In the genomic region with DNA sequence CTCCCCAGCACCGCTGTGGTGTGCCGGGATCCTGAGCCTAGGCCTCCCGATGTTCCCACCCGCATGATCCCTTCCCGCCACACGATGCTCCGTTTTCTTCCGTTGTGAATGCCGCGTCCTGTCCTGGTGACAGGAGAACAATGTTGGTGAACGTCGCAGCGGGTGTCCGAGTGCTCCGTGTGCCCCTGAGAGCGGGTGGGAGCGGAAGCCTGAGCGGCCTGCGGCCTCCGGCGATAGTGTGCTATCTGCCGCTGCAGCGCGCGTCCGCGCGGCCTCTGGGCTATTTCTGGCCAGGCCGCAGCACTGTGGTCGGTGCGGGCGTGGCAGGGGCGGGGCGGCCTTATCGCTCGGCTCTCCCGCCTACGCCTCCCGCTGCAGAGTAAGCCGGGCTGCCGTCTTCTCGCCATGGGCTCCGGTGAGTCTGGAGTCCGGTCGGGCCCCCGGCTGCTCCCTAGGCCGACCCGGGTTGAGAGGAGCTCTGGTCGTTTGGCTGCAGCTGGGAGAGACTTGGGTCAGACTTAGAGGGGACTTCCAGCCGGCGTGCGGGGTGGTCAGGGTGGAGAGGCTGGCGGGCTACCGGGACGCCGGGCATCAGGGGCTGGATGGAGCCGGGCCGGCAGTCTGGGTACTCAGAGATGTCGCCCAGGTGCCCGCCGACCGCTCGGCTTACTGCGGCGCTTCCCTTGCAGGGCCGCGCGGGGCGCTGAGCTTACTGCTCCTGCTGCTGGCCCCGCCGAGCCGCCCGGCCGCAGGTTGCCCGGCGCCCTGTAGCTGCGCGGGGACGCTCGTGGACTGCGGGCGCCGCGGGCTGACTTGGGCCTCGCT, we compare ENCODE assay signal across 8 cellular contexts. TPM values are rescaled to one million over a fixed set of nuclear protein-coding genes. Genes with fewer than 3 reads are reported as not detected.
A peak's percentile ranks its signal among the peaks of the same experiment; 100 is the strongest.
DNase-seq lines count a peak whose midpoint lies in the region; TF ChIP-seq lines count a peak whose summit lies in the region.

A gene (plus strand): TSS at position 375 of the 825 bp plus-strand sequence. CDS start 31 bp downstream, at position 406.

- peak; percentile 76 for DNase-seq in activated CD4-positive, alpha-beta T cell treated with anti-CD3 and anti-CD28 coated beads, Interleukin-2, amount 10 ng/mL, durations not matched to agents 24 days and 14 days
- no peak for DNase-seq in activated CD4-positive, alpha-beta T cell treated with anti-CD3 and anti-CD28 coated beads, Interleukin-2, amount 50 U/mL, for 4 hours
- peak; percentile 32 for DNase-seq in activated naive CD4-positive, alpha-beta T cell treated with anti-CD3 and anti-CD28 coated beads for 36 hours
- DNase-seq in inferior parietal cortex (ENCODE audit: extremely low spot score) (peak; percentile 74), suprapubic skin (ENCODE audit: low spot score in 2 of 2) (no peak), pons (ENCODE audit: low spot score) (no peak), NCI-H1417 (lab: John Stamatoyannopoulos, UW) (no peak), globus pallidus (ENCODE audit: low spot score) (no peak)

- peaks cover 54% of the 10 kb centered on the region for H3K27me3 ChIP-seq in suprapubic skin

- H3K27ac ChIP-seq in suprapubic skin, result no peak within 1 kb of the TSS

- H3K4me3 ChIP-seq in suprapubic skin, result peak within 1 kb of the TSS; percentile 43

- WGBS in suprapubic skin, result 81% methylated on average over 28 of the region's 85 CpGs

- TF ChIP-seq CTCF in suprapubic skin (IDR thresholded peaks at IDR 0.05), result peak in 1 of 2 donors; percentile 3

- peak within 1 kb of the TSS; percentile 50 for H3K4me3 Mint-ChIP-seq in activated CD4-positive, alpha-beta T cell treated with anti-CD3 and anti-CD28 coated beads, Interleukin-2, amount 10 ng/mL, durations not matched to agents 24 days and 14 days
- no peak within 1 kb of the TSS for H3K4me3 Mint-ChIP-seq in activated naive CD4-positive, alpha-beta T cell treated with anti-CD3 and anti-CD28 coated beads for 36 hours

- peaks cover 28% of the 10 kb centered on the region for H3K4me1 ChIP-seq in suprapubic skin

- H3K27me3 Mint-ChIP-seq in activated CD4-positive, alpha-beta T cell treated with anti-CD3 and anti-CD28 coated beads, Interleukin-2, amount 10 ng/mL, durations not matched to agents 24 days and 14 days, result peaks cover 47% of the 10 kb centered on the region
- H3K27me3 Mint-ChIP-seq in activated naive CD4-positive, alpha-beta T cell treated with anti-CD3 and anti-CD28 coated beads for 36 hours (ENCODE audit: low read depth), result peaks cover 42% of the 10 kb centered on the region

- intact Hi-C loops in activated CD4-positive, alpha-beta T cell treated with anti-CD3 and anti-CD28 coated beads, Interleukin-2, amount 10 ng/mL, durations not matched to agents 24 days and 14 days (cut with micrococcal nuclease), result loop anchor here (2.0 kb wide), 1 partner anchor 43 kb away; no protein-coding TSS in a partner anchor
- intact Hi-C loops in activated naive CD4-positive, alpha-beta T cell treated with anti-CD3 and anti-CD28 coated beads for 36 hours (cut with micrococcal nuclease), result no loop called here

- CTCF ChIA-PET in activated naive CD4-positive, alpha-beta T cell treated with anti-CD3 and anti-CD28 coated beads for 36 hours (lab: Charles Lee), result interaction anchor here (0.8 to 1.4 kb wide), 4 partner anchors 39 to 296 kb away, joined by 3 to 8 read pairs (median 4); no protein-coding TSS in a partner anchor

- H3K9me3 Mint-ChIP-seq in activated CD4-positive, alpha-beta T cell treated with anti-CD3 and anti-CD28 coated beads, Interleukin-2, amount 10 ng/mL, durations not matched to agents 24 days and 14 days, result no peaks in the 10 kb centered on the region
- H3K9me3 Mint-ChIP-seq in activated naive CD4-positive, alpha-beta T cell treated with anti-CD3 and anti-CD28 coated beads for 36 hours, result no peaks in the 10 kb centered on the region

- peaks cover 5% of the 10 kb centered on the region for H3K4me1 Mint-ChIP-seq in activated CD4-positive, alpha-beta T cell treated with anti-CD3 and anti-CD28 coated beads, Interleukin-2, amount 10 ng/mL, durations not matched to agents 24 days and 14 days
- peaks cover 16% of the 10 kb centered on the region for H3K4me1 Mint-ChIP-seq in activated naive CD4-positive, alpha-beta T cell treated with anti-CD3 and anti-CD28 coated beads for 36 hours (ENCODE audit: low read depth)

- no peaks in the 10 kb centered on the region for H3K9me3 ChIP-seq in suprapubic skin

- peaks cover 22% of the 10 kb centered on the region for H3K36me3 ChIP-seq in suprapubic skin

- H3K36me3 Mint-ChIP-seq in activated CD4-positive, alpha-beta T cell treated with anti-CD3 and anti-CD28 coated beads, Interleukin-2, amount 10 ng/mL, durations not matched to agents 24 days and 14 days (ENCODE audit: low read depth), result no peaks in the 10 kb centered on the region
- H3K36me3 Mint-ChIP-seq in activated naive CD4-positive, alpha-beta T cell treated with anti-CD3 and anti-CD28 coated beads for 36 hours (ENCODE audit: low read depth), result no peaks in the 10 kb centered on the region

- no peak for TF ChIP-seq EP300 in suprapubic skin (IDR thresholded peaks at IDR 0.05)

- no peak within 1 kb of the TSS for H3K27ac Mint-ChIP-seq in activated CD4-positive, alpha-beta T cell treated with anti-CD3 and anti-CD28 coated beads, Interleukin-2, amount 10 ng/mL, durations not matched to agents 24 days and 14 days
- H3K27ac Mint-ChIP-seq in activated naive CD4-positive, alpha-beta T cell treated with anti-CD3 and anti-CD28 coated beads for 36 hours, result no peak within 1 kb of the TSS

- TF ChIP-seq POLR2A in suprapubic skin (IDR thresholded peaks at IDR 0.05), result no peak

RNA-seq across cellular contexts. Expression of the gene that starts here (rescaled TPM):
- total RNA-seq in activated CD4-positive, alpha-beta T cell treated with anti-CD3 and anti-CD28 coated beads, Interleukin-2, amount 10 ng/mL, durations not matched to agents 24 days and 14 days, result not detected in 2 replicates
- total RNA-seq in activated naive CD4-positive, alpha-beta T cell treated with anti-CD3 and anti-CD28 coated beads for 36 hours, result not detected
- 10 to 100 TPM; 14.7 to 28.7 (median 19.4) TPM for total RNA-seq in suprapubic skin

Comparison
In these comparisons a context has a peak if more than half of its experiments do, and no peak if none do; other contexts are left out.
1. RNA of the gene that starts here (total RNA-seq): 14.7 to 28.7 TPM in suprapubic skin; not detected in activated CD4-positive, alpha-beta T cell treated with anti-CD3 and anti-CD28 coated beads, Interleukin-2, amount 10 ng/mL, durations not matched to agents 24 days and 14 days and not detected in activated naive CD4-positive, alpha-beta T cell treated with anti-CD3 and anti-CD28 coated beads for 36 hours; every median in the first group is over 10 times any median in the second.
2. Peak in DNase-seq in activated CD4-positive, alpha-beta T cell treated with anti-CD3 and anti-CD28 coated beads, Interleukin-2, amount 10 ng/mL, durations not matched to agents 24 days and 14 days; RNA of the gene not detected or under 1 TPM.
3. Peak in DNase-seq in activated naive CD4-positive, alpha-beta T cell treated with anti-CD3 and anti-CD28 coated beads for 36 hours; RNA of the gene not detected or under 1 TPM.